15 cellular contexts compared by ENCODE assay signal in the genomic region with DNA sequence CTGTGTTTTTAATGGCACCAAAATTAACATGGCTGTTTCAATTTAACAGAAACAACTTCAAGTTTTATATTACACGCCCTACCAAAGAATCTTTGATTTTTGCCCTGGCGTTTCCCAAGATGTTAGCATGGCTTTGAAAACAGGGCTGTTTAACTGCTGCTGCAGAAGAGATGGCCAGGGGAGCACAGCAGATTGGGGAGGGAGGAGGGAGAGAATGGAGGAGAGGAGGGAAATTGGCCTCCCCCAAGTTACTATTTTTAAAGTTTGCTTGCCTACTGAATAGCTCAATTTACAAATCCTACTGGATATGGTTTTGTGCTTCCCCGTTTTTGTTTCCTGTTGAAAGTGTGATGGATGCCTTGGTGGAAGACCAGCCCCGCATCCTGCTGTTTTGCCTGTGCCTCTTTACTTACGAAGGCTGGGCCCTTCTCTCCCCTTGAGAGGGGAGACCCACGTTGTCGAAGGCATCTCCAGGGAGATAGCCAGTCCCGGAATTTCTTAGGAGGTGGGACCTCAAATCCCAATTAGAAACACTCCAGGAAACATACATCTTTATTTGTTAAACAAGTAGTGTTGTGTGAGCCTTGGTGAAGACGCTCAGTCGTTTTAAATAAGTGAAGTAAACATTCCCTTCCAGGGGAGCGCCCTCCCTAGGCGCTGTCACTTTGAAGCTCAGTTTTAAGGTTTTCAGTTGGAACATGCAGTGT.
DNase-seq lines count a peak whose midpoint lies in the region; ATAC-seq and TF ChIP-seq lines count a peak whose summit lies in the region.
"Had no signal": no experiment of that assay in that cellular context is flagged by ENCODE, and none has a peak within 500 bp of the region (broad histone marks: within the 10 kb centered on the region; RNA-seq: fewer than 3 reads in every experiment).

No MANE protein-coding gene starts in this region.

- H3K4me1 ChIP-seq in breast epithelium (no peaks in the 10 kb centered on the region), mammary epithelial cell (ENCODE audit: insufficient read depth, low read length) (no peaks in the 10 kb centered on the region), parathyroid adenoma (peaks cover 10% of the 10 kb centered on the region), vagina (peaks cover 65% of the 10 kb centered on the region)

- TF ChIP-seq CTCF in breast epithelium (IDR thresholded peaks at IDR 0.05) (no peak), mammary epithelial cell (conservative IDR thresholded peaks at IDR 0.05 in 1 of 2, IDR thresholded peaks at IDR 0.05 in 1 of 2; ENCODE audit: extremely low read depth in 1 of 2, insufficient read depth in 1 of 2, low read depth in 1 of 2, low read length in 2 of 2) (no peak), parathyroid adenoma (IDR thresholded peaks at IDR 0.05) (no peak), vagina (IDR thresholded peaks at IDR 0.05) (no peak)

- WGBS in mammary epithelial cell (ENCODE audit: low coverage, missing lambda C conversion rate), result 88% methylated on average over 12 of the region's 12 CpGs

- no peak for ATAC-seq in GM21737 (IDR thresholded peaks at IDR 0.05; ENCODE audit: unreplicated experiment)
- no peak for ATAC-seq in GM18873 (IDR thresholded peaks at IDR 0.05; ENCODE audit: low FRiP score, unreplicated experiment)
- ATAC-seq: activated CD8-positive, alpha-beta T cell treated with anti-CD3 and anti-CD28 coated beads, Interleukin-2, amount 10 ng/mL, durations not matched to agents 7 days and 5 days; stimulated activated naive CD8-positive, alpha-beta T cell treated with anti-CD3 and anti-CD28 coated beads, Interleukin-15, Interleukin-2, amounts not matched to agents 100 U/mL and 50 U/mL, for 24 hours had no signal

- H4K20me1 ChIP-seq in mammary epithelial cell (ENCODE audit: insufficient read depth, low read length), result no peaks in the 10 kb centered on the region

- no peak overlapping the region for H3K4me3 ChIP-seq in breast epithelium
- no peak overlapping the region for H3K4me3 ChIP-seq in mammary epithelial cell (replicated peaks in 1 of 3; ENCODE audit: insufficient read depth in 1 of 3, low read depth in 2 of 3, low read length in 3 of 3)
- no peak overlapping the region for H3K4me3 ChIP-seq in parathyroid adenoma (ENCODE audit: low read depth, low read length)
- no peak overlapping the region for H3K4me3 ChIP-seq in vagina
- H3K4me3 ChIP-seq: cardiac muscle cell, SJSA1 had no signal

- TF ChIP-seq POLR2A in breast epithelium (IDR thresholded peaks at IDR 0.05), result no peak
- no peak for TF ChIP-seq POLR2A in vagina (IDR thresholded peaks at IDR 0.05)

- no TSS peak for BruUV-seq in mammary epithelial cell (replicated peaks; lab: Mats Ljungman, UMichigan)

- H3K4me2 ChIP-seq in mammary epithelial cell (ENCODE audit: insufficient read depth, low read depth, low read length), result no peak overlapping the region
- no peak overlapping the region for H3K4me2 ChIP-seq in parathyroid adenoma (ENCODE audit: low read length)

- H2AFZ ChIP-seq in mammary epithelial cell (ENCODE audit: low read depth, low read length) (no peak overlapping the region), parathyroid adenoma (no peak overlapping the region)

- in situ Hi-C loops in mammary epithelial cell (cut with MboI; ENCODE audit: low sequenced_read_pairs in 2 of 2), result no loop called here

- no peaks in the 10 kb centered on the region for H3K9me3 ChIP-seq in breast epithelium
- no peaks in the 10 kb centered on the region for H3K9me3 ChIP-seq in mammary epithelial cell (replicated peaks; ENCODE audit: insufficient read depth, low read length)
- H3K9me3 ChIP-seq in parathyroid adenoma (ENCODE audit: control insufficient read depth, low read length), result no peaks in the 10 kb centered on the region
- no peaks in the 10 kb centered on the region for H3K9me3 ChIP-seq in vagina
- H3K9me3 ChIP-seq: SJSA1 had no signal

- DNase-seq in breast epithelium (ENCODE audit: low spot score in 2 of 2) (no peak), mammary epithelial cell (no peak), iPS DF 19.7 (ENCODE audit: low read depth, low spot score) (peak; percentile 59), vagina (ENCODE audit: extremely low spot score in 2 of 2) (no peak), DMS153 treated with DMSO at 0.1 percent for 48 hours (lab: John Stamatoyannopoulos, UW; ENCODE audit: unreplicated experiment) (no peak)
- DNase-seq: activated CD8-positive, alpha-beta T cell treated with anti-CD3 and anti-CD28 coated beads, Interleukin-2, amount 10 ng/mL, durations not matched to agents 7 days and 5 days; GDM1; GOT3; stimulated activated naive CD8-positive, alpha-beta T cell treated with anti-CD3 and anti-CD28 coated beads, Interleukin-15, Interleukin-2, amounts not matched to agents 100 U/mL and 50 U/mL, for 24 hours had no signal

- H3K79me2 ChIP-seq in mammary epithelial cell (ENCODE audit: insufficient read depth, low read length) (no peaks in the 10 kb centered on the region), parathyroid adenoma (no peaks in the 10 kb centered on the region)

- peak overlapping the region; percentile 23 to 28 for H3K27ac ChIP-seq in breast epithelium
- no peak overlapping the region for H3K27ac ChIP-seq in mammary epithelial cell (ENCODE audit: insufficient read depth, low read depth, low read length)
- H3K27ac ChIP-seq in parathyroid adenoma, result peak overlapping the region; percentile 36
- peak overlapping the region; percentile 74 for H3K27ac ChIP-seq in vagina
- H3K27ac ChIP-seq: cardiac muscle cell, epithelial cell of prostate, SJSA1 had no signal

- H3K27me3 ChIP-seq in breast epithelium (no peaks in the 10 kb centered on the region), mammary epithelial cell (ENCODE audit: insufficient read depth, low read length) (no peaks in the 10 kb centered on the region), parathyroid adenoma (ENCODE audit: control insufficient read depth, insufficient read depth, low read length) (no peaks in the 10 kb centered on the region), vagina (no peaks in the 10 kb centered on the region)
- H3K27me3 ChIP-seq: cardiac muscle cell, SJSA1 had no signal

- CTCF ChIA-PET in mammary epithelial cell (lab: Charles Lee; ENCODE audit: low non-redundant PET), result no interaction called here

- H3K9ac ChIP-seq in mammary epithelial cell (ENCODE audit: insufficient read depth, low read length) (no peak overlapping the region), parathyroid adenoma (no peak overlapping the region)

- dilution Hi-C loops in mammary epithelial cell (cut with HindIII; ENCODE audit: low sequenced_read_pairs), result no loop called here

- no peaks in the 10 kb centered on the region for H3K36me3 ChIP-seq in breast epithelium
- H3K36me3 ChIP-seq in mammary epithelial cell (ENCODE audit: insufficient read depth, low read length), result no peaks in the 10 kb centered on the region
- H3K36me3 ChIP-seq in parathyroid adenoma (ENCODE audit: control insufficient read depth, insufficient read depth, low read length), result no peaks in the 10 kb centered on the region
- no peaks in the 10 kb centered on the region for H3K36me3 ChIP-seq in vagina
- H3K36me3 ChIP-seq: cardiac muscle cell, SJSA1 had no signal

- intact Hi-C loops in breast epithelium (cut with DNase I; ENCODE audit: low total_unique reads) (no loop called here), mammary epithelial cell (cut with micrococcal nuclease) (no loop called here), vagina (cut with DNase I) (no loop called here)
